ENCODE assay signal across 22 cellular contexts in genomic region chr9:104144336-104144735, GRCh38.
"Had no signal": no experiment of that assay in that cellular context is flagged by ENCODE, and none has a peak within 500 bp of the region (broad histone marks: within the 10 kb centered on the region; RNA-seq: fewer than 3 reads in every experiment).

No MANE protein-coding gene starts in this region.

- H3K4me3 ChIP-seq: cardiac muscle cell, left lung, neural progenitor cell, sigmoid colon, upper lobe of left lung had no signal

- H3K9ac ChIP-seq: neural progenitor cell had no signal

- H2AFZ ChIP-seq: neural progenitor cell had no signal

- H3K4me2 ChIP-seq: neural progenitor cell had no signal

- DNase-seq: activated CD4-positive, alpha-beta T cell treated with anti-CD3 and anti-CD28 coated beads for 4 hours; activated CD4-positive, alpha-beta T cell treated with anti-CD3 and anti-CD28 coated beads, Interleukin-2, amount 50 U/mL, for 48 hours; activated CD4-positive, CD25-positive, alpha-beta regulatory T cell; activated CD8-positive, alpha-beta memory T cell treated with anti-CD3 and anti-CD28 coated beads, Interleukin-2, amount 50 U/mL, for 48 hours; activated naive CD4-positive, alpha-beta T cell treated with Interleukin-2 at 50 U/mL for 16 hours; activated naive CD8-positive, alpha-beta T cell treated with anti-CD3 and anti-CD28 coated beads for 36 hours; activated T-cell treated with anti-CD3 and anti-CD28 coated beads, Interleukin-2, amount 50 U/mL, for 4 hours; effector CD4-positive, alpha-beta T cell; erythroblast; foreskin melanocyte; kidney glomerular epithelial cell; left lung; naive thymus-derived CD8-positive, alpha-beta T cell; retina; sigmoid colon; stimulated activated CD4-positive, alpha-beta T cell treated with anti-CD3 and anti-CD28 coated beads, Interleukin-2, amount 100 ng/mL, for 48 hours; stimulated activated CD8-positive, alpha-beta memory T cell treated with anti-CD3 and anti-CD28 coated beads, Interleukin-4, amount 100 ng/mL, for 48 hours; stimulated activated naive CD4-positive, alpha-beta T cell; T-helper 1 cell; upper lobe of left lung had no signal

- H3K9me3 ChIP-seq: left lung, sigmoid colon, upper lobe of left lung had no signal

- H3K27ac ChIP-seq: cardiac muscle cell, left lung, neural progenitor cell, sigmoid colon, upper lobe of left lung had no signal

- H3K27me3 ChIP-seq: cardiac muscle cell, left lung, neural progenitor cell, sigmoid colon, upper lobe of left lung had no signal

- H3K4me1 ChIP-seq: left lung, neural progenitor cell, sigmoid colon, upper lobe of left lung had no signal
